In the genomic region with DNA sequence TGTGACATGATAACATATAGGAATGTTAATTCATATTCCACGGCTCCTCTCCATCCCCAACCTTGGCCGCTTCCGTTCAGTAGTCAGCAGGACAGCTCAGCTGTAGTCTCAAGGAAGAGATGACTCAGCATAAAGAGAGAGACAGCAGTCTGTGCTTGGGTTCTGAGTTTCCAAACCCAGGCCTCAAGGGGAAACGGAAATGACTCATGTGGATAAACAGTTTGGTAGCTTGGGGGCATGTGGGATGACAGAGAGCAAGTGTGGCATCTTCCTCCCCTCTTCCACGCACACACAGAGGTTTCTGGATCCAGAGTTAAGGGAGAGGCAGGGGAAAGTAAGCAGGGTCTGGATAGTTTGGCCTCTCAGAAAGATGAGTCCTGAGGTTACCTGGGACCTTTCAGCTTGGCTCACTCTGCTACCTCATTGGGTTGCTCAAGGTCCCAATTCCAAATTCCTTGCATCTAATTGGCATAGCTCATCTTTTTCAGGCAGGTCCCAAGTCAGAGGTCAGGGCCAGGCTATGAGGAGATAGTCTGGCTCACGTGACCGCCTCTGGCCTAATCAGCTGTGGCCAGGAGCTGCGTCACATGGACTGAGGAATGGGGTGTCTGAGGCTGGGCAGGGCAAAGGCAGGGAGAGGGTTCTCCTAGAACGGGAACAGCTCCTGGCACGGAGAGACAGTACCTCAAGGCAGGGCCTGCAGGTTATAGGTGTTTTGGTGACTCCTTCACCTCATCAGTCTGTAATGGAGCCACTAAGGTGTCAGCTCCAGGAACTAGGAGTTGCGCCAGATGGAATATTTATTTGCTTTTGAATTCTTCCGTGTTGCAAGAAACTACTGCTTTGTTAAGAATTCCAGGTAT, we compare ENCODE assay signal across 9 cellular contexts. TPM values are rescaled to one million over a fixed set of nuclear protein-coding genes. Genes with fewer than 3 reads are reported as not detected.
DNase-seq lines count a peak whose midpoint lies in the region; TF ChIP-seq lines count a peak whose summit lies in the region.
"Had no signal": no experiment of that assay in that cellular context is flagged by ENCODE, and none has a peak within 500 bp of the region (broad histone marks: within the 10 kb centered on the region; RNA-seq: fewer than 3 reads in every experiment).

No MANE protein-coding gene starts in this region.

- H4K20me1 ChIP-seq in hepatocyte (ENCODE audit: insufficient read depth, poor library complexity, severe bottlenecking): no peaks in the 10 kb centered on the region

- H3K4me3 Mint-ChIP-seq in activated naive CD8-positive, alpha-beta T cell: peak overlapping the region; percentile 21

- H3K4me1 Mint-ChIP-seq in activated naive CD8-positive, alpha-beta T cell (ENCODE audit: low read depth): peaks cover 11% of the 10 kb centered on the region

- H3K9me2 ChIP-seq in hepatocyte (replicated peaks; ENCODE audit: insufficient read depth): no peaks in the 10 kb centered on the region

- H3K4me3 ChIP-seq in HFF-Myc (replicated peaks; ENCODE audit: low read depth, low read length) (no peak overlapping the region), hepatocyte (no peak overlapping the region)
- H3K4me3 ChIP-seq: tibial artery had no signal

- H3K27me3 Mint-ChIP-seq in activated naive CD8-positive, alpha-beta T cell: no peaks in the 10 kb centered on the region

- H3K4me1 ChIP-seq in hepatocyte (ENCODE audit: insufficient read depth): peaks cover 28% of the 10 kb centered on the region

- 68% methylated on average over 12 of the region's 12 CpGs for WGBS in hepatocyte (ENCODE audit: low lambda C conversion rate, missing lambda C conversion rate)

- no peaks in the 10 kb centered on the region for H3K36me3 Mint-ChIP-seq in activated naive CD8-positive, alpha-beta T cell

- no peaks in the 10 kb centered on the region for H3K9me3 ChIP-seq in hepatocyte (ENCODE audit: low read depth)

- H3K27me3 ChIP-seq in hepatocyte: no peaks in the 10 kb centered on the region

- no peaks in the 10 kb centered on the region for H3K36me3 ChIP-seq in hepatocyte (replicated peaks; ENCODE audit: insufficient read depth, low read depth)
- H3K36me3 ChIP-seq: tibial artery had no signal

- H3K27ac ChIP-seq in hepatocyte: peak overlapping the region; percentile 64
- H3K27ac ChIP-seq: tibial artery had no signal

- no peak for TF ChIP-seq CTCF in HFF-Myc (IDR thresholded peaks at IDR 0.05; ENCODE audit: low read depth, low read length, missing control alignments)
- TF ChIP-seq CTCF in hepatocyte (IDR thresholded peaks at IDR 0.05; ENCODE audit: poor library complexity): no peak

- H3K27ac Mint-ChIP-seq in activated naive CD8-positive, alpha-beta T cell: peak overlapping the region; percentile 76

- H2AFZ ChIP-seq in hepatocyte: no peak overlapping the region

- no peaks in the 10 kb centered on the region for H3K79me2 ChIP-seq in hepatocyte

- DNase-seq in GDM1 (lab: John Stamatoyannopoulos, UW) (peak; percentile 76), HFF-Myc (ENCODE audit: extremely low read depth, low read depth) (peak; percentile 96), hepatocyte (ENCODE audit: low spot score) (peak; percentile 82), D341Med (ENCODE audit: low spot score) (no peak), ecto neural progenitor cell (ENCODE audit: low spot score) (no peak)
- DNase-seq in stimulated activated CD4-positive, alpha-beta T cell treated with anti-CD3 and anti-CD28 coated beads, TNF-alpha, amount 100 ng/mL, for 48 hours (ENCODE audit: low read depth in 3 of 3): peak; percentile 17 to 26 (median 23)

- H3K4me2 ChIP-seq in hepatocyte: no peak overlapping the region

- H3K9me3 Mint-ChIP-seq in activated naive CD8-positive, alpha-beta T cell (ENCODE audit: low read depth): no peaks in the 10 kb centered on the region

TF ChIP-seq in PFSK-1, 5 proteins besides CTCF, POLR2A, EP300 and RAD21:
- no peak for TF ChIP-seq POLR2AphosphoS5 (IDR thresholded peaks at IDR 0.05; ENCODE audit: low read depth, low read length)
- peak; percentile 67 for TF ChIP-seq FOXP2 (optimal IDR thresholded peaks at IDR 0.05; ENCODE audit: borderline replicate concordance, extremely low read depth, extremely low read length, insufficient read depth)
- TF ChIP-seq, protein P1, sequence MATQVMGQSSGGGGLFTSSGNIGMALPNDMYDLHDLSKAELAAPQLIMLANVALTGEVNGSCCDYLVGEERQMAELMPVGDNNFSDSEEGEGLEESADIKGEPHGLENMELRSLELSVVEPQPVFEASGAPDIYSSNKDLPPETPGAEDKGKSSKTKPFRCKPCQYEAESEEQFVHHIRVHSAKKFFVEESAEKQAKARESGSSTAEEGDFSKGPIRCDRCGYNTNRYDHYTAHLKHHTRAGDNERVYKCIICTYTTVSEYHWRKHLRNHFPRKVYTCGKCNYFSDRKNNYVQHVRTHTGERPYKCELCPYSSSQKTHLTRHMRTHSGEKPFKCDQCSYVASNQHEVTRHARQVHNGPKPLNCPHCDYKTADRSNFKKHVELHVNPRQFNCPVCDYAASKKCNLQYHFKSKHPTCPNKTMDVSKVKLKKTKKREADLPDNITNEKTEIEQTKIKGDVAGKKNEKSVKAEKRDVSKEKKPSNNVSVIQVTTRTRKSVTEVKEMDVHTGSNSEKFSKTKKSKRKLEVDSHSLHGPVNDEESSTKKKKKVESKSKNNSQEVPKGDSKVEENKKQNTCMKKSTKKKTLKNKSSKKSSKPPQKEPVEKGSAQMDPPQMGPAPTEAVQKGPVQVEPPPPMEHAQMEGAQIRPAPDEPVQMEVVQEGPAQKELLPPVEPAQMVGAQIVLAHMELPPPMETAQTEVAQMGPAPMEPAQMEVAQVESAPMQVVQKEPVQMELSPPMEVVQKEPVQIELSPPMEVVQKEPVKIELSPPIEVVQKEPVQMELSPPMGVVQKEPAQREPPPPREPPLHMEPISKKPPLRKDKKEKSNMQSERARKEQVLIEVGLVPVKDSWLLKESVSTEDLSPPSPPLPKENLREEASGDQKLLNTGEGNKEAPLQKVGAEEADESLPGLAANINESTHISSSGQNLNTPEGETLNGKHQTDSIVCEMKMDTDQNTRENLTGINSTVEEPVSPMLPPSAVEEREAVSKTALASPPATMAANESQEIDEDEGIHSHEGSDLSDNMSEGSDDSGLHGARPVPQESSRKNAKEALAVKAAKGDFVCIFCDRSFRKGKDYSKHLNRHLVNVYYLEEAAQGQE (IDR thresholded peaks at IDR 0.05; ENCODE audit: insufficient read depth in 1 of 2, low read depth in 2 of 2, low read length in 2 of 2): peak in 1 of 2 experiments; percentile 76; a peak in 2 of 4 replicates
- TF ChIP-seq SIN3A (IDR thresholded peaks at IDR 0.05; ENCODE audit: borderline replicate concordance, insufficient read depth, low read length): peak; percentile 79; the same call in 1 of the 2 replicates

RNA-seq across cellular contexts. Expression of a gene that starts 36.5 kb away (rescaled TPM):
- polyA plus RNA-seq in PFSK-1 (2012; ENCODE audit: insufficient read length, low read depth): not detected
- total RNA-seq in hepatocyte: 2.3 and 6.7 TPM in 2 replicates
- polyA plus RNA-seq in hepatocyte: 0.86 and 1.1 TPM in 2 replicates

RNA-seq across cellular contexts. Expression of a gene that starts 51.4 kb away (rescaled TPM):
- 78.3 TPM for polyA plus RNA-seq in PFSK-1 (2012; ENCODE audit: insufficient read length, low read depth)
- 38.1 and 41.5 TPM in 2 replicates for total RNA-seq in hepatocyte
- 66.3 and 68.2 TPM in 2 replicates for polyA plus RNA-seq in hepatocyte

Comparison
In these comparisons a context has a peak if more than half of its experiments do, and no peak if none do; other contexts are left out.
1. DNase-seq: peak in GDM1 (single experiment), HFF-Myc (single experiment), hepatocyte (single experiment) and stimulated activated CD4-positive, alpha-beta T cell treated with anti-CD3 and anti-CD28 coated beads, TNF-alpha, amount 100 ng/mL, for 48 hours (3 of 3); none in D341Med (single experiment) and ecto neural progenitor cell (single experiment).